In genomic region chr3:184594386-184595035, GRCh38 we compare ENCODE assay signal across 1 cellular context.
TF ChIP-seq lines count a peak whose summit lies in the region.

No MANE protein-coding gene starts in this region.

TF ChIP-seq in HEK293, 187 proteins besides CTCF, POLR2A, EP300 and RAD21 (continued from another document):
- TF ChIP-seq, protein P1, sequence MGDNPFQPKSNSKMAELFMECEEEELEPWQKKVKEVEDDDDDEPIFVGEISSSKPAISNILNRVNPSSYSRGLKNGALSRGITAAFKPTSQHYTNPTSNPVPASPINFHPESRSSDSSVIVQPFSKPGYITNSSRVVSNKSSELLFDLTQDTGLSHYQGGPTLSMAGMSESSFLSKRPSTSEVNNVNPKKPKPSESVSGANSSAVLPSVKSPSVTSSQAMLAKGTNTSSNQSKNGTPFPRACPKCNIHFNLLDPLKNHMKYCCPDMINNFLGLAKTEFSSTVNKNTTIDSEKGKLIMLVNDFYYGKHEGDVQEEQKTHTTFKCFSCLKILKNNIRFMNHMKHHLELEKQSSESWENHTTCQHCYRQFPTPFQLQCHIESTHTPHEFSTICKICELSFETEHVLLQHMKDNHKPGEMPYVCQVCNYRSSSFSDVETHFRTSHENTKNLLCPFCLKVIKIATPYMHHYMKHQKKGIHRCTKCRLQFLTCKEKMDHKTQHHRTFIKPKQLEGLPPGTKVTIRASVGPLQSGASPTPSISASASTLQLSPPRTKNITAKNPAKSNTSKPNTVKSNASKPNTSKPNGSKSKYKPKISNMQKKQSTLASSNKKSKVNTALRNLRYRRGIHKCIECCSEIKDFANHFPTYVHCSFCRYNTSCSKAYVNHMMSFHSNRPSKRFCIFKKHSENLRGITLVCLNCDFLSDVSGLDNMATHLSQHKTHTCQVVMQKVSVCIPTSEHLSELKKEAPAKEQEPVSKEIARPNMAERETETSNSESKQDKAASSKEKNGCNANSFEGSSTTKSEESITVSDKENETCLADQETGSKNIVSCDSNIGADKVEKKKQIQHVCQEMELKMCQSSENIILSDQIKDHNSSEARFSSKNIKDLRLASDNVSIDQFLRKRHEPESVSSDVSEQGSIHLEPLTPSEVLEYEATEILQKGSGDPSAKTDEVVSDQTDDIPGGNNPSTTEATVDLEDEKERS (tag by site-specific recombination; IDR thresholded peaks at IDR 0.05): no peak
